ENCODE assay signal across 8 cellular contexts in genomic region chr19:30664358-30665058, GRCh38.
DNase-seq lines count a peak whose midpoint lies in the region; ATAC-seq and TF ChIP-seq lines count a peak whose summit lies in the region.

No MANE protein-coding gene starts in this region.

- H3K4me1 ChIP-seq in heart left ventricle (peaks cover 0 to 28% (median 12%) of the 10 kb centered on the region in 12 donors), smooth muscle cell (ENCODE audit: low read depth) (peaks cover 8% of the 10 kb centered on the region)

- H3K9ac ChIP-seq in smooth muscle cell (ENCODE audit: low read depth) = no peak overlapping the region

- H3K4me2 ChIP-seq in smooth muscle cell = no peak overlapping the region

- no peak overlapping the region for H2AFZ ChIP-seq in smooth muscle cell (ENCODE audit: low read depth)

- intact Hi-C loops in heart left ventricle (cut with DNase I) = loop anchor here in 4 of 10 donors (5.0 kb wide), 3 partner anchors 1558 to 1908 kb away; no protein-coding TSS in a partner anchor
- intact Hi-C loops in sciatic nerve (cut with DNase I) = no loop called here

- H3K4me3 ChIP-seq in HFF-Myc (replicated peaks; ENCODE audit: low read depth, low read length) (no peak overlapping the region), heart left ventricle (no peak overlapping the region), smooth muscle cell (no peak overlapping the region)

- H3K27ac ChIP-seq in heart left ventricle = peak overlapping the region in 5 of 12 donors; percentile 2 to 53 (median 27)
- no peak overlapping the region for H3K27ac ChIP-seq in smooth muscle cell (ENCODE audit: low read depth)

- no peaks in the 10 kb centered on the region for H3K36me3 ChIP-seq in heart left ventricle
- no peaks in the 10 kb centered on the region for H3K36me3 ChIP-seq in smooth muscle cell (ENCODE audit: low read depth)

- H4K20me1 ChIP-seq in smooth muscle cell (ENCODE audit: low read depth) = no peaks in the 10 kb centered on the region

- H3K27me3 ChIP-seq in heart left ventricle (peaks cover 0 to 29% (median 11%) of the 10 kb centered on the region in 9 donors), smooth muscle cell (ENCODE audit: low read depth) (peaks cover 11% of the 10 kb centered on the region)

- no peaks in the 10 kb centered on the region for H3K79me2 ChIP-seq in smooth muscle cell (ENCODE audit: low read depth)

- ATAC-seq in heart left ventricle (peak; percentile 86 to 91 (median 88)), sciatic nerve (no peak)

- H3F3A ChIP-seq in smooth muscle cell (ENCODE audit: low read depth) = no peaks in the 10 kb centered on the region

- H3K9me3 ChIP-seq in heart left ventricle = no peaks in the 10 kb centered on the region
- no peaks in the 10 kb centered on the region for H3K9me3 ChIP-seq in smooth muscle cell (replicated peaks; ENCODE audit: low read depth)

- TF ChIP-seq CTCF in HFF-Myc (IDR thresholded peaks at IDR 0.05; ENCODE audit: low read depth, low read length, missing control alignments) (peak; percentile 26), heart left ventricle (IDR thresholded peaks at IDR 0.05) (peak in 10 of 12 donors; percentile 13 to 41 (median 28)), smooth muscle cell (IDR thresholded peaks at IDR 0.05; ENCODE audit: borderline replicate concordance, insufficient read depth, poor library complexity, severe bottlenecking) (peak; percentile 28)

- 41 to 57% (median 48%) methylated on average over 11 of the region's 11 CpGs for WGBS in heart left ventricle, 4 donors
- WGBS in smooth muscle cell (ENCODE audit: low lambda C conversion rate) = 70% methylated on average over 11 of the region's 11 CpGs

- TF ChIP-seq POLR2A in heart left ventricle (IDR thresholded peaks at IDR 0.05) = no peak

- DNase-seq in HFF-Myc (ENCODE audit: extremely low read depth, low read depth) (no peak), SW480 (ENCODE audit: low spot score) (peak; percentile 9), heart left ventricle (peak in 3 of 5 donors; percentile 36 to 76 (median 67)), smooth muscle cell (lab: John Stamatoyannopoulos, UW; ENCODE audit: unreplicated experiment) (no peak), sciatic nerve (ENCODE audit: low spot score) (no peak), iPS-NIHi11 (ENCODE audit: low spot score) (no peak), NCI-H2081 (lab: John Stamatoyannopoulos, UW) (no peak)
- DNase-seq in stimulated activated CD4-positive, alpha-beta T cell treated with anti-CD3 and anti-CD28 coated beads, Interleukin-4, amount 100 ng/mL, for 4 hours = no peak

Comparison
In these comparisons a context has a peak if more than half of its experiments do, and no peak if none do; other contexts are left out.
1. DNase-seq: peak in SW480 (single experiment) and heart left ventricle (3 of 5); none in HFF-Myc (single experiment), smooth muscle cell (single experiment), sciatic nerve (single experiment), iPS-NIHi11 (single experiment), stimulated activated CD4-positive, alpha-beta T cell treated with anti-CD3 and anti-CD28 coated beads, Interleukin-4, amount 100 ng/mL, for 4 hours (0 of 2) and NCI-H2081 (0 of 2).
2. Peak in every context shown above with its lines, with median percentiles within 50 percentile points of each other: CTCF ChIP-seq.